Comparison of ENCODE assay signal across 10 cellular contexts in genomic region chr15:25905140-25905539, GRCh38. TPM values are rescaled to one million over a fixed set of nuclear protein-coding genes. Genes with fewer than 3 reads are reported as not detected.
DNase-seq lines count a peak whose midpoint lies in the region; ATAC-seq and TF ChIP-seq lines count a peak whose summit lies in the region.
"Had no signal": no experiment of that assay in that cellular context is flagged by ENCODE, and none has a peak within 500 bp of the region (broad histone marks: within the 10 kb centered on the region; RNA-seq: fewer than 3 reads in every experiment).

No MANE protein-coding gene starts in this region.

- intact Hi-C loops in sciatic nerve (cut with DNase I), result no loop called here

- peak; percentile 67 for ATAC-seq in sciatic nerve
- ATAC-seq in GM21737 (IDR thresholded peaks at IDR 0.05; ENCODE audit: unreplicated experiment), result no peak

- DNase-seq in AG10803 (ENCODE audit: low read depth) (peak; percentile 95), MG63 (peak; percentile 85), dedifferentiated amniotic fluid mesenchymal stem cell (ENCODE audit: extremely low spot score) (peak; percentile 38), sciatic nerve (ENCODE audit: low spot score) (no peak), DMS114 treated with DMSO at 0.1 percent for 48 hours (lab: John Stamatoyannopoulos, UW; ENCODE audit: unreplicated experiment) (no peak), NCI-H146 treated with DMSO at 0.1 percent for 48 hours (lab: John Stamatoyannopoulos, UW; ENCODE audit: unreplicated experiment) (no peak), NCI-H2171 treated with DMSO at 0.1 percent for 48 hours (lab: John Stamatoyannopoulos, UW) (no peak)
- DNase-seq: NCI-H1048, SHP77 treated with DMSO at 0.1 percent for 48 hours had no signal

- H3K27me3 ChIP-seq in MG63, result no peaks in the 10 kb centered on the region

- no peaks in the 10 kb centered on the region for H3K36me3 ChIP-seq in MG63

- H3K4me3 ChIP-seq in AG10803 (ENCODE audit: low read length) (no peak overlapping the region), MG63 (no peak overlapping the region)

- TF ChIP-seq CTCF in AG10803 (conservative IDR thresholded peaks at IDR 0.05; ENCODE audit: low read length), result no peak

- H3K9me3 ChIP-seq in MG63, result no peaks in the 10 kb centered on the region

RNA-seq across cellular contexts. Expression of gene ATP10A, which starts 42.0 kb away (rescaled TPM):
- 1.5 and 2.1 TPM in 2 replicates for total RNA-seq in MG63 (2014; rRNA removed; shearing (Covaris generic); ENCODE audit: low replicate concordance)
- total RNA-seq in sciatic nerve, result 5.7 TPM

Comparison
In these comparisons a context has a peak if more than half of its experiments do, and no peak if none do; other contexts are left out.
1. DNase-seq: peak in AG10803 (single experiment), MG63 (single experiment) and dedifferentiated amniotic fluid mesenchymal stem cell (single experiment); none in sciatic nerve (single experiment), DMS114 treated with DMSO at 0.1 percent for 48 hours (single experiment), NCI-H146 treated with DMSO at 0.1 percent for 48 hours (single experiment) and NCI-H2171 treated with DMSO at 0.1 percent for 48 hours (single experiment).